Comparison of ENCODE assay signal across 8 cellular contexts in the genomic region with DNA sequence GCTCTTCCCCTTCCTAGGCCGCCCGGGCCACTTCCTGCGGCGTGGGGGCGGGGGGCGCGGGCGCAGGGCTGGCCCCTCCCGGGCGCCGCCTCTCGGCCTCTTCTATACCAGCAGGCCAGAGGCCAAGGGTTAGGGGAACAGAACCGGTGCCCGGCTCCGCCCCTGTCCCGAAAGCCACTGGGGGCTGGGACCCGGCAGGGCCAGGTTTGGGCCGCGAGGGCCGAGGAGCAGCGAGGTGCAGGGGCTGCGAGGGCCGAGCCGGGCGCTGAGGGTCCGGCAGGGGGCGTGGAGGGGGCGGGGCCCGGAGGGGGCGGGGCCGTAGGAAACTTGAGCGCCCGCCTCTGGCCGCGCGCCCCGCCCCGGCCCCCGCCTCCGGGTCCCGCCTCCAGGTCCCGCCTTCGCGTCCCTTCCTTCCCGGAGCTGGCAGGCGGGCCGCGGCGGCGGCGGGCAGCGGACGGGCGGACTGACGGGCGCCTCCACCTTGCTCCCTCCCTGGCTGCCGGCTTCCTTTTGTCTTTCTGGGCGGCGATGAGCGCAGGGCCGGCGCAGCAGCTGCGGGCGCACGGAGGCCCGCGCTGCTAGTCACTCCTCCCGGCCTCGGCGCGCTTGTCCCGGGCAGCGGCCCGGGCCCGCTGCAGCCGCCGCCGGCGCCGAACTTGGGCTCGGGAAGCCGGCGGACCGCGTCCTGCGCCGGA. TPM values are rescaled to one million over a fixed set of nuclear protein-coding genes. Genes with fewer than 3 reads are reported as not detected.
DNase-seq lines count a peak whose midpoint lies in the region; ATAC-seq and TF ChIP-seq lines count a peak whose summit lies in the region.

A gene (plus strand): TSS at position 426 of the 695 bp plus-strand sequence. CDS start 116,854 bp downstream, outside the sequence.

- peak within 1 kb of the TSS; percentile 98 for H3K4me3 Mint-ChIP-seq in CD4-positive, alpha-beta T cell
- peak within 1 kb of the TSS; percentile 73 for H3K4me3 Mint-ChIP-seq in endodermal cell

- peak; percentile 76 for TF ChIP-seq CTCF in CD4-positive, alpha-beta T cell (IDR thresholded peaks at IDR 0.05)
- TF ChIP-seq CTCF in endodermal cell (conservative IDR thresholded peaks at IDR 0.05) = peak; percentile 85

- H3K4me3 ChIP-seq in endodermal cell (ENCODE audit: low read length) = peak within 1 kb of the TSS; percentile 82

- CTCF ChIA-PET in CD4-positive, alpha-beta T cell (lab: Charles Lee) = interaction anchor here (1.1 to 6.4 kb wide), 5 partner anchors 11 to 178 kb away, joined by 3 to 70 read pairs (median 10); no protein-coding TSS in a partner anchor

- no peaks in the 10 kb centered on the region for H3K9me3 Mint-ChIP-seq in CD4-positive, alpha-beta T cell
- no peaks in the 10 kb centered on the region for H3K9me3 Mint-ChIP-seq in endodermal cell

- peaks cover 14% of the 10 kb centered on the region for H3K36me3 Mint-ChIP-seq in CD4-positive, alpha-beta T cell (ENCODE audit: low read depth)
- no peaks in the 10 kb centered on the region for H3K36me3 Mint-ChIP-seq in endodermal cell (ENCODE audit: low read depth)

- POLR2A ChIA-PET in CD4-positive, alpha-beta T cell (lab: Charles Lee) = interaction anchor here (1.1 to 11.5 kb wide), 10 partner anchors 9 to 747 kb away, joined by 3 to 230 read pairs (median 12); a partner anchor contains a TSS

- H3K27me3 Mint-ChIP-seq in CD4-positive, alpha-beta T cell = no peaks in the 10 kb centered on the region
- peaks cover 47% of the 10 kb centered on the region for H3K27me3 Mint-ChIP-seq in endodermal cell (ENCODE audit: insufficient read depth)

- WGBS in endodermal cell (ENCODE audit: insufficient coverage in 1 of 2, insufficient read length in 1 of 2), 2 experiments = 0% methylated on average over 87 of the region's 87 CpGs; no CpG with 5 or more reads in 1 of the 2 experiments

- peaks cover 76% of the 10 kb centered on the region for H3K4me1 Mint-ChIP-seq in CD4-positive, alpha-beta T cell (ENCODE audit: low read depth)
- H3K4me1 Mint-ChIP-seq in endodermal cell = peaks cover 33% of the 10 kb centered on the region

- H3K27me3 ChIP-seq in CD4-positive, alpha-beta T cell (ENCODE audit: control insufficient read depth, insufficient read depth, low read length) = no peaks in the 10 kb centered on the region
- peaks cover 47% of the 10 kb centered on the region for H3K27me3 ChIP-seq in endodermal cell (ENCODE audit: control insufficient read depth, insufficient read depth, low read length, poor library complexity, severe bottlenecking)

- no peaks in the 10 kb centered on the region for H3K4me1 ChIP-seq in endodermal cell (ENCODE audit: control insufficient read depth, insufficient read depth, low read length)

- H3K27ac ChIP-seq in CD4-positive, alpha-beta T cell (ENCODE audit: low read depth, low read length) = peak within 1 kb of the TSS; percentile 70
- peak within 1 kb of the TSS; percentile 95 for H3K27ac ChIP-seq in endodermal cell (ENCODE audit: low read depth, low read length)

- peak; percentile 60 to 83 (median 76) for DNase-seq in CD4-positive, alpha-beta T cell
- DNase-seq in NOMO-1 (lab: John Stamatoyannopoulos, UW; ENCODE audit: unreplicated experiment in 2 of 2) = peak; percentile 90 to 96
- peak; percentile 63 to 71 (median 67) for DNase-seq in activated CD8-positive, alpha-beta memory T cell treated with anti-CD3 and anti-CD28 coated beads for 48 hours (ENCODE audit: low read depth in 2 of 3, low spot score in 2 of 3)
- peak; percentile 98 for DNase-seq in endodermal cell
- DNase-seq in mesenteric fat pad (ENCODE audit: low spot score) = peak; percentile 94
- peak; percentile 52 to 63 for DNase-seq in stimulated activated CD8-positive, alpha-beta memory T cell treated with anti-CD3 and anti-CD28 coated beads, Interleukin-15, amount 100 ng/mL, for 4 hours (ENCODE audit: low read depth in 2 of 2)

- peak within 1 kb of the TSS; percentile 84 for H3K27ac Mint-ChIP-seq in CD4-positive, alpha-beta T cell
- peak within 1 kb of the TSS; percentile 72 for H3K27ac Mint-ChIP-seq in endodermal cell

- no peaks in the 10 kb centered on the region for H3K36me3 ChIP-seq in endodermal cell (ENCODE audit: control insufficient read depth, insufficient read depth, low read length)

- H3K9ac ChIP-seq in endodermal cell (ENCODE audit: extremely low read depth, low read length, poor library complexity, severe bottlenecking) = peak within 1 kb of the TSS; percentile 6

- ATAC-seq in CD4-positive, alpha-beta T cell (ENCODE audit: poor library complexity) = peak; percentile 62
- ATAC-seq in GM19328 (IDR thresholded peaks at IDR 0.05; ENCODE audit: unreplicated experiment) (peak; percentile 76), HG03469 (IDR thresholded peaks at IDR 0.05; ENCODE audit: unreplicated experiment) (peak; percentile 85)

- intact Hi-C loops in CD4-positive, alpha-beta T cell (cut with DNase I, micrococcal nuclease) = loop anchor here (1.0 to 10.0 kb wide), 6 partner anchors 32 to 1468 kb away; a partner anchor contains a TSS

- no peaks in the 10 kb centered on the region for H3K9me3 ChIP-seq in CD4-positive, alpha-beta T cell (ENCODE audit: control insufficient read depth, low read length)
- no peaks in the 10 kb centered on the region for H3K9me3 ChIP-seq in endodermal cell (ENCODE audit: control insufficient read depth, low read length)

RNA-seq across cellular contexts. Expression of the gene that starts here (rescaled TPM):
- 10 to 100 TPM; 24.9 to 27.9 TPM for total RNA-seq in CD4-positive, alpha-beta T cell
- total RNA-seq in endodermal cell (1 to 10 TPM; 6.8 to 8.1 TPM), mesenteric fat pad (45.3 TPM)
- 17.6 TPM for polyA plus RNA-seq in endodermal cell (2013, experiment 1 of 2)
- 14.0 TPM for polyA plus RNA-seq in endodermal cell (2013, experiment 2 of 2)

Comparison
In these comparisons a context has a peak if more than half of its experiments do, and no peak if none do; other contexts are left out.
1. Peak in every context shown above with its lines: DNase-seq, ATAC-seq, H3K4me3 ChIP-seq and H3K27ac ChIP-seq.